8 cellular contexts compared by ENCODE assay signal in genomic region chr22:43993072-43993760, GRCh38. TPM values are rescaled to one million over a fixed set of nuclear protein-coding genes. Genes with fewer than 3 reads are reported as not detected.
DNase-seq lines count a peak whose midpoint lies in the region; FAIRE-seq and TF ChIP-seq lines count a peak whose summit lies in the region.

No MANE protein-coding gene starts in this region.

- FAIRE-seq in endometrium (lab: Jason Lieb, UNC), result peak; percentile 35

- H3K4me3 ChIP-seq in AG09309 (ENCODE audit: control insufficient read depth, low read depth, low read length), result no peak overlapping the region

- DNase-seq in AG09309 (ENCODE audit: low read depth) (no peak), GM20000 (ENCODE audit: low spot score) (peak; percentile 77), NCI-H82 (lab: John Stamatoyannopoulos, UW) (peak; percentile 72), mucosa of gallbladder (ENCODE audit: low spot score) (peak; percentile 47), NK-92 (lab: John Stamatoyannopoulos, UW; ENCODE audit: unreplicated experiment) (no peak)
- peak; percentile 82 for DNase-seq in activated CD8-positive, alpha-beta memory T cell treated with anti-CD3 and anti-CD28 coated beads for 24 hours
- peak; percentile 14 to 26 for DNase-seq in stimulated activated CD8-positive, alpha-beta memory T cell treated with anti-CD3 and anti-CD28 coated beads, Interleukin-7, amount 100 ng/mL, for 48 hours (ENCODE audit: extremely low read depth in 1 of 2, low read depth in 1 of 2)

- peak; percentile 97 for TF ChIP-seq CTCF in AG09309 (IDR thresholded peaks at IDR 0.05; ENCODE audit: control insufficient read depth, insufficient read depth, low read depth, low read length, missing control alignments)
- peak; percentile 82 for TF ChIP-seq CTCF in GM20000 (IDR thresholded peaks at IDR 0.05; ENCODE audit: extremely low read depth, missing control alignments)

RNA-seq across cellular contexts. Expression of gene PARVB, which starts 30.9 kb away (rescaled TPM):
- 16.5 TPM for total RNA-seq in mucosa of gallbladder

RNA-seq across cellular contexts. Expression of gene SAMM50, which starts 38.0 kb away (rescaled TPM):
- 51.8 TPM for total RNA-seq in mucosa of gallbladder

Comparison
In these comparisons a context has a peak if more than half of its experiments do, and no peak if none do; other contexts are left out.
1. DNase-seq: peak in GM20000 (single experiment), NCI-H82 (single experiment), activated CD8-positive, alpha-beta memory T cell treated with anti-CD3 and anti-CD28 coated beads for 24 hours (single experiment), mucosa of gallbladder (single experiment) and stimulated activated CD8-positive, alpha-beta memory T cell treated with anti-CD3 and anti-CD28 coated beads, Interleukin-7, amount 100 ng/mL, for 48 hours (2 of 2); none in AG09309 (single experiment) and NK-92 (single experiment).